Comparison of ENCODE assay signal across 8 cellular contexts in the genomic region with DNA sequence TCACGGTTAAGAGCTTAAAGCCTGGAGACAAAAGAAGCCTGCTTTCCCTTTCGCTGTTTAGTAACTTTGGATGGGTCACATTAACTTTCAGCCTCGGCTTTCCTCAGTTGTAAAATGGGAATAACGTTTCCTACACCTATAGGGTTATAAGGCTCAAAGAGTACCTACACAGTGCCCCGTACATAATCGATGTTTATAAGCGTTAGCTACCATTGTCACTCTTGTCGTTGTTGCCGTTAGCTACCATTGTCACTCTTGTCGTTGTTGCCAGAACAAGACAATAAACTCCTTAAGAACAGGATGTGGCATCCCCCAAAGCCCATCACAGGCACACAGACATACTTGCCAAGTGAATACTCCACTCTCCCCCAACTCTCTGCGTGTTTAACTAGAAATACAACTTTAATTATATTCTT. TPM values are rescaled to one million over a fixed set of nuclear protein-coding genes. Genes with fewer than 3 reads are reported as not detected.
DNase-seq lines count a peak whose midpoint lies in the region; ATAC-seq and TF ChIP-seq lines count a peak whose summit lies in the region.

No MANE protein-coding gene starts in this region.

- intact Hi-C loops in activated naive CD4-positive, alpha-beta T cell treated with anti-CD3 and anti-CD28 coated beads for 36 hours (cut with micrococcal nuclease), result loop anchor here (1.0 to 10.0 kb wide), 6 partner anchors 8 to 748 kb away; partner anchors contain the start of genes GLS, NAB1, NEMP2 and STAT4
- intact Hi-C loops in sigmoid colon (cut with DNase I) (loop anchor here (5.0 kb wide), 3 partner anchors 80 to 240 kb away; partner anchors contain the start of gene NAB1), lower leg skin (cut with DNase I; ENCODE audit: low total_unique reads) (loop anchor here (10.0 kb wide), 1 partner anchor 248 kb away; no protein-coding TSS in a partner anchor)

- peak overlapping the region; percentile 78 for H3K4me3 Mint-ChIP-seq in activated naive CD4-positive, alpha-beta T cell treated with anti-CD3 and anti-CD28 coated beads for 36 hours

- TF ChIP-seq CTCF in Peyer's patch (IDR thresholded peaks at IDR 0.05) (no peak), epithelial cell of proximal tubule (conservative IDR thresholded peaks at IDR 0.05; ENCODE audit: low read depth, low read length) (no peak), sigmoid colon (IDR thresholded peaks at IDR 0.05) (no peak), lower leg skin (IDR thresholded peaks at IDR 0.05) (no peak)

- H3K27me3 ChIP-seq in Peyer's patch (no peaks in the 10 kb centered on the region), sigmoid colon (no peaks in the 10 kb centered on the region)

- no peak for ATAC-seq in GM21526 (IDR thresholded peaks at IDR 0.05; ENCODE audit: low FRiP score, unreplicated experiment)

- TF ChIP-seq POLR2A in Peyer's patch (IDR thresholded peaks at IDR 0.05) (no peak), sigmoid colon (IDR thresholded peaks at IDR 0.05) (no peak), lower leg skin (IDR thresholded peaks at IDR 0.05) (no peak)

- DNase-seq in activated naive CD4-positive, alpha-beta T cell treated with anti-CD3 and anti-CD28 coated beads for 36 hours, result peak; percentile 56
- DNase-seq in activated naive CD4-positive, alpha-beta T cell treated with anti-CD3 and anti-CD28 coated beads, Interleukin-2, amount 50 U/mL, for 16 hours, result no peak
- DNase-seq in Peyer's patch (peak in 2 of 3 donors; percentile 46 to 58), epithelial cell of proximal tubule (ENCODE audit: low read depth) (no peak), sigmoid colon (no peak), lower leg skin (ENCODE audit: low spot score in 2 of 2) (no peak), NCI-H2171 treated with DMSO at 0.1 percent for 48 hours (lab: John Stamatoyannopoulos, UW) (no peak)

- no peaks in the 10 kb centered on the region for H3K36me3 Mint-ChIP-seq in activated naive CD4-positive, alpha-beta T cell treated with anti-CD3 and anti-CD28 coated beads for 36 hours (ENCODE audit: low read depth)

- H3K9me3 Mint-ChIP-seq in activated naive CD4-positive, alpha-beta T cell treated with anti-CD3 and anti-CD28 coated beads for 36 hours, result peaks cover 2% of the 10 kb centered on the region

- H3K4me1 Mint-ChIP-seq in activated naive CD4-positive, alpha-beta T cell treated with anti-CD3 and anti-CD28 coated beads for 36 hours (ENCODE audit: low read depth), result peaks cover 35% of the 10 kb centered on the region

- 25 to 44% methylated on average over 11 of the region's 11 CpGs for WGBS in sigmoid colon, 2 donors
- WGBS in lower leg skin, 2 donors, result 43 to 48% methylated on average over 11 of the region's 11 CpGs

- no peaks in the 10 kb centered on the region for H3K9me3 ChIP-seq in Peyer's patch
- no peaks in the 10 kb centered on the region for H3K9me3 ChIP-seq in sigmoid colon

- CTCF ChIA-PET in activated naive CD4-positive, alpha-beta T cell treated with anti-CD3 and anti-CD28 coated beads for 36 hours (lab: Charles Lee), result interaction anchor here (0.6 kb wide), 2 partner anchors 9 to 749 kb away, joined by 3 read pairs; no protein-coding TSS in a partner anchor

- H3K4me3 ChIP-seq in Peyer's patch (peak overlapping the region; percentile 75 to 98 (median 88)), epithelial cell of proximal tubule (ENCODE audit: low read depth, low read length) (peak overlapping the region; percentile 77), sigmoid colon (peak overlapping the region in 3 of 4 donors; percentile 75 to 98 (median 85)), lower leg skin (ENCODE audit: low read depth, poor library complexity, severe bottlenecking) (no peak overlapping the region)

- peak overlapping the region; percentile 92 to 99 (median 94) for H3K27ac ChIP-seq in Peyer's patch
- peak overlapping the region; percentile 79 to 88 (median 80) for H3K27ac ChIP-seq in sigmoid colon

- no peak for TF ChIP-seq EP300 in sigmoid colon (IDR thresholded peaks at IDR 0.05)

- no peaks in the 10 kb centered on the region for H3K36me3 ChIP-seq in Peyer's patch
- no peaks in the 10 kb centered on the region for H3K36me3 ChIP-seq in sigmoid colon

- H3K27me3 Mint-ChIP-seq in activated naive CD4-positive, alpha-beta T cell treated with anti-CD3 and anti-CD28 coated beads for 36 hours (ENCODE audit: low read depth), result no peaks in the 10 kb centered on the region

- H3K27ac Mint-ChIP-seq in activated naive CD4-positive, alpha-beta T cell treated with anti-CD3 and anti-CD28 coated beads for 36 hours, result peak overlapping the region; percentile 84

- H3K4me1 ChIP-seq in Peyer's patch, result peaks cover 0 to 18% (median 4%) of the 10 kb centered on the region in 4 donors
- H3K4me1 ChIP-seq in sigmoid colon, result peaks cover 0 to 18% (median 15%) of the 10 kb centered on the region in 4 donors

RNA-seq across cellular contexts. Expression of gene MFSD6, which starts 0.9 kb away (rescaled TPM):
- total RNA-seq in activated naive CD4-positive, alpha-beta T cell treated with anti-CD3 and anti-CD28 coated beads for 36 hours, result 10 to 100 TPM; 21.0 to 21.6 TPM
- 100 to 1,000 TPM in 3 of 4 donors, 10 to 100 TPM in 1; 40.4 to 184 (median 119) TPM for total RNA-seq in Peyer's patch
- total RNA-seq in epithelial cell of proximal tubule, result 18.2 and 54.3 TPM in 2 replicates
- total RNA-seq in sigmoid colon, result 10 to 100 TPM; 46.7 to 87.5 (median 60.1) TPM
- 10 to 100 TPM in 1 of 3 donors, 1 to 10 TPM in 2; 8.4 to 23.0 (median 8.8) TPM for polyA plus RNA-seq in sigmoid colon
- 100 to 1,000 TPM; 184 to 265 (median 208) TPM for total RNA-seq in lower leg skin

Comparison
In these comparisons a context has a peak if more than half of its experiments do, and no peak if none do; other contexts are left out.
1. DNase-seq: peak in activated naive CD4-positive, alpha-beta T cell treated with anti-CD3 and anti-CD28 coated beads for 36 hours (single experiment) and Peyer's patch (2 of 3); none in activated naive CD4-positive, alpha-beta T cell treated with anti-CD3 and anti-CD28 coated beads, Interleukin-2, amount 50 U/mL, for 16 hours (single experiment), epithelial cell of proximal tubule (single experiment), sigmoid colon (single experiment), lower leg skin (0 of 2) and NCI-H2171 treated with DMSO at 0.1 percent for 48 hours (single experiment).